29 cellular contexts compared by ENCODE assay signal in genomic region chr11:63586451-63587166, GRCh38. TPM values are rescaled to one million over a fixed set of nuclear protein-coding genes. Genes with fewer than 3 reads are reported as not detected.
"Had no signal": no experiment of that assay in that cellular context is flagged by ENCODE, and none has a peak within 500 bp of the region (broad histone marks: within the 10 kb centered on the region; RNA-seq: fewer than 3 reads in every experiment).

No MANE protein-coding gene starts in this region.

- DNase-seq: activated B cell treated with CpG ODN at 0.5 μM for 24 hours; activated CD8-positive, alpha-beta memory T cell treated with anti-CD3 and anti-CD28 coated beads, Interleukin-2, amount 10 ng/mL, durations not matched to agents 7 days and 5 days; activated CD8-positive, alpha-beta T cell treated with anti-CD3 and anti-CD28 coated beads, Interleukin-2, amount 10 ng/mL, durations not matched to agents 7 days and 5 days; activated effector memory CD4-positive, alpha-beta T cell treated with anti-CD3 and anti-CD28 coated beads, Interleukin-2, amount 50 U/mL, for 16 hours; activated naive CD4-positive, alpha-beta T cell treated with anti-CD3 and anti-CD28 coated beads for 36 hours; activated naive CD8-positive, alpha-beta T cell treated with anti-CD3 and anti-CD28 coated beads for 36 hours; cortex of kidney; foreskin keratinocyte; heart left ventricle; hypothalamus; immature natural killer cell; left lung; mesendoderm; mucosa of descending colon; right cardiac atrium; stimulated activated CD4-positive, alpha-beta T cell treated with anti-CD3 and anti-CD28 coated beads, Interleukin-2, amount 100 ng/mL, for 48 hours; stimulated activated naive CD4-positive, alpha-beta T cell treated with Interleukin-2 at 50 U/mL for 16 hours; T1000; uterus had no signal

- H3K4me3 ChIP-seq: adrenal gland, ascending aorta, cardiac muscle cell, heart left ventricle, left lung, lung, mucosa of descending colon, uterus had no signal

- H3K36me3 ChIP-seq: cardiac muscle cell, uterus had no signal

- ATAC-seq: activated CD8-positive, alpha-beta memory T cell treated with anti-CD3 and anti-CD28 coated beads, Interleukin-2, amount 10 ng/mL, durations not matched to agents 7 days and 5 days; activated CD8-positive, alpha-beta T cell treated with anti-CD3 and anti-CD28 coated beads, Interleukin-2, amount 10 ng/mL, durations not matched to agents 7 days and 5 days; esophagus mucosa; foreskin keratinocyte; heart left ventricle; left lung; mucosa of descending colon; natural killer cell treated with Interleukin-12 subunit alpha and Interleukin-12 subunit beta and Interleukin-15 and Interleukin-18, amount 100 ng/mL, for 72 hours; right cardiac atrium had no signal

- H3K27me3 ChIP-seq: adrenal gland, ascending aorta, cardiac muscle cell, foreskin keratinocyte, heart left ventricle, left lung, uterus had no signal

- H3K4me1 ChIP-seq: adrenal gland, ascending aorta, foreskin keratinocyte, left lung, uterus had no signal

- H3K27ac ChIP-seq: adrenal gland, ascending aorta, cardiac muscle cell, foreskin keratinocyte, heart left ventricle, left lung, uterus had no signal

- H3K9me3 ChIP-seq: adrenal gland, ascending aorta, uterus had no signal

RNA-seq across cellular contexts. Expression of gene PLAAT2, which starts 23.4 kb away (rescaled TPM):
- total RNA-seq: activated B cell treated with CpG ODN at 0.5 μM for 24 hours; activated naive CD4-positive, alpha-beta T cell treated with anti-CD3 and anti-CD28 coated beads for 36 hours; activated T-helper 1 cell treated with anti-CD3 and anti-CD28 coated beads, Interleukin-12 subunit alpha, Interleukin-12 subunit beta, Interleukin-2, Interleukin-4 antibody, amounts not matched to agents 30 ng/mL and 10 ng/mL and 1 ng/mL, durations not matched to agents 14 hours and 24 hours and 36 hours; adrenal gland; ascending aorta; cardiac muscle cell; cerebellum; foreskin keratinocyte; kidney epithelial cell; osteoblast; uterus had no signal
- polyA plus RNA-seq: cardiac muscle cell had no signal

RNA-seq across cellular contexts. Expression of gene PLAAT4, which starts 50.0 kb away (rescaled TPM):
- total RNA-seq: cardiac muscle cell had no signal
- polyA plus RNA-seq: cardiac muscle cell had no signal
